Comparison of ENCODE assay signal across 11 cellular contexts in genomic region chr1:30165116-30165515, GRCh38.
"Had no signal": no experiment of that assay in that cellular context is flagged by ENCODE, and none has a peak within 500 bp of the region (broad histone marks: within the 10 kb centered on the region; RNA-seq: fewer than 3 reads in every experiment).

No MANE protein-coding gene starts in this region.

- H2AFZ ChIP-seq: GM23248, GM23338 had no signal

- H3K9ac ChIP-seq: GM23248 had no signal

- ATAC-seq: GM23338, HCT116 had no signal

- FAIRE-seq: H1, H54 had no signal

- DNase-seq: GM23248, GOT3, H7, H9, HCEC 1CT, HFFc6 had no signal

- H3K27ac ChIP-seq: GM23248 had no signal

- H3K36me3 ChIP-seq: HAP-1 had no signal

- H3K4me1 ChIP-seq: HAP-1 had no signal

- H3K9me3 ChIP-seq: HAP-1 had no signal

- H3K4me2 ChIP-seq: GM23338 had no signal

- H3K4me3 ChIP-seq: GM23248, GM23338, HAP-1 had no signal
